ENCODE assay signal across 19 cellular contexts in genomic region chr7:158133057-158133456, GRCh38.
DNase-seq lines count a peak whose midpoint lies in the region; ATAC-seq and TF ChIP-seq lines count a peak whose summit lies in the region.
"Had no signal": no experiment of that assay in that cellular context is flagged by ENCODE, and none has a peak within 500 bp of the region (broad histone marks: within the 10 kb centered on the region; RNA-seq: fewer than 3 reads in every experiment).

No MANE protein-coding gene starts in this region.

- no TSS peak for BruUV-seq in PC-9 (replicated peaks; lab: Mats Ljungman, UMichigan)

- peaks cover 0 to 38% (median 0%) of the 10 kb centered on the region in 11 donors for H3K9me3 ChIP-seq in heart right ventricle
- H3K9me3 ChIP-seq in neuronal stem cell (replicated peaks in 1 of 2; ENCODE audit: control insufficient read depth in 2 of 2, insufficient read depth in 1 of 2, low read depth in 1 of 2, low read length in 2 of 2): peaks cover 0 to 39% of the 10 kb centered on the region in 2 donors
- H3K9me3 ChIP-seq in spleen: peaks cover 0 to 48% (median 0%) of the 10 kb centered on the region in 8 donors
- H3K9me3 ChIP-seq in suprapubic skin: peaks cover under 1% of the 10 kb centered on the region
- peaks cover 0 to 4% (median 0%) of the 10 kb centered on the region in 4 donors for H3K9me3 ChIP-seq in upper lobe of left lung
- H3K9me3 ChIP-seq in PC-9 (ENCODE audit: insufficient read depth, low read depth): peaks cover 6% of the 10 kb centered on the region; the same call in 1 of the 2 replicates

- H3K4me1 ChIP-seq in heart right ventricle (no peaks in the 10 kb centered on the region), neuronal stem cell (ENCODE audit: control insufficient read depth in 2 of 2, insufficient read depth in 1 of 2, low read depth in 1 of 2, low read length in 2 of 2) (peaks cover 0 to 6% of the 10 kb centered on the region in 2 donors), spleen (no peaks in the 10 kb centered on the region), suprapubic skin (no peaks in the 10 kb centered on the region), upper lobe of left lung (no peaks in the 10 kb centered on the region), PC-9 (replicated peaks; ENCODE audit: insufficient read depth) (no peaks in the 10 kb centered on the region)
- H3K4me1 ChIP-seq: A549, Caco-2 had no signal

- H3K9me2 ChIP-seq in PC-9 (ENCODE audit: insufficient read depth): no peaks in the 10 kb centered on the region

- DNase-seq in cardiac septum (ENCODE audit: low spot score): peak; percentile 68
- DNase-seq in heart right ventricle: no peak
- DNase-seq in neuronal stem cell (ENCODE audit: low spot score): no peak
- DNase-seq in spleen: peak; percentile 72
- peak; percentile 58 to 71 for DNase-seq in suprapubic skin (ENCODE audit: low spot score in 2 of 2)
- no peak for DNase-seq in upper lobe of left lung
- no peak for DNase-seq in PC-9
- no peak for DNase-seq in activated naive CD4-positive, alpha-beta T cell (lab: John Stamatoyannopoulos, UW)
- DNase-seq: AML-193; Caco-2; Calu3; CD4-positive, alpha-beta T cell; CD8-positive, alpha-beta T cell; DMS79 treated with DMSO at 0.1 percent for 48 hours; GF-D8 had no signal

- TF ChIP-seq EP300 in suprapubic skin (IDR thresholded peaks at IDR 0.05): no peak
- TF ChIP-seq EP300 in upper lobe of left lung (IDR thresholded peaks at IDR 0.05): no peak

- H2BK120ac ChIP-seq in neuronal stem cell (ENCODE audit: low read depth, low read length): no peak overlapping the region

- H3F3A ChIP-seq in PC-9 (ENCODE audit: insufficient read depth, low read depth): no peaks in the 10 kb centered on the region

- H3K4me3 ChIP-seq in heart right ventricle: no peak overlapping the region
- no peak overlapping the region for H3K4me3 ChIP-seq in neuronal stem cell (ENCODE audit: low read length in 2 of 2)
- H3K4me3 ChIP-seq in spleen: no peak overlapping the region
- H3K4me3 ChIP-seq in suprapubic skin: no peak overlapping the region
- H3K4me3 ChIP-seq in upper lobe of left lung: no peak overlapping the region
- no peak overlapping the region for H3K4me3 ChIP-seq in PC-9
- H3K4me3 ChIP-seq: A549; BLaER1 treated with 17β-estradiol and CSF1 and Interleukin-3, amounts not matched to agents 10 nM and 100 nM had no signal

- H3K27me3 ChIP-seq in heart right ventricle: no peaks in the 10 kb centered on the region
- peaks cover 0 to 4% (median 2%) of the 10 kb centered on the region in 3 experiments for H3K27me3 ChIP-seq in neuronal stem cell (ENCODE audit: control insufficient read depth in 3 of 3, insufficient read depth in 3 of 3, low read depth in 1 of 3, low read length in 3 of 3)
- H3K27me3 ChIP-seq in spleen (replicated peaks in 1 of 7): no peaks in the 10 kb centered on the region
- no peaks in the 10 kb centered on the region for H3K27me3 ChIP-seq in suprapubic skin
- no peaks in the 10 kb centered on the region for H3K27me3 ChIP-seq in upper lobe of left lung
- peaks cover 62% of the 10 kb centered on the region for H3K27me3 ChIP-seq in PC-9 (ENCODE audit: insufficient read depth, low read depth)
- H3K27me3 ChIP-seq: BLaER1 treated with 17β-estradiol and CSF1 and Interleukin-3, amounts not matched to agents 10 nM and 100 nM had no signal

- no peak overlapping the region for H3K14ac ChIP-seq in neuronal stem cell (ENCODE audit: low read length)

- no peak overlapping the region for H2BK15ac ChIP-seq in neuronal stem cell (ENCODE audit: low read length)

- ATAC-seq in heart right ventricle: no peak
- no peak for ATAC-seq in upper lobe of left lung (ENCODE audit: low FRiP score in 2 of 2)
- ATAC-seq: A549; CD8-positive, alpha-beta T cell had no signal

- CTCF ChIA-PET in PC-9 (lab: Charles Lee): no interaction called here

- no peak overlapping the region for H2BK12ac ChIP-seq in neuronal stem cell (ENCODE audit: low read length)

- peak overlapping the region; percentile 3 for H3K18ac ChIP-seq in neuronal stem cell (ENCODE audit: low read length)

- intact Hi-C loops in cardiac septum (cut with DNase I): no loop called here
- intact Hi-C loops in heart right ventricle (cut with DNase I): no loop called here
- intact Hi-C loops in spleen (cut with DNase I; ENCODE audit: low total_unique reads): no loop called here
- intact Hi-C loops in PC-9 (cut with micrococcal nuclease; ENCODE audit: unreplicated experiment): no loop called here

- no peaks in the 10 kb centered on the region for H3K36me3 ChIP-seq in heart right ventricle
- H3K36me3 ChIP-seq in neuronal stem cell (replicated peaks in 1 of 2; ENCODE audit: control insufficient read depth in 2 of 2, insufficient read depth in 2 of 2, low read length in 2 of 2): peaks cover 0 to 3% of the 10 kb centered on the region in 2 donors
- H3K36me3 ChIP-seq in spleen: no peaks in the 10 kb centered on the region
- no peaks in the 10 kb centered on the region for H3K36me3 ChIP-seq in suprapubic skin
- no peaks in the 10 kb centered on the region for H3K36me3 ChIP-seq in upper lobe of left lung
- H3K36me3 ChIP-seq in PC-9 (ENCODE audit: low read depth): no peaks in the 10 kb centered on the region
- H3K36me3 ChIP-seq: BLaER1 treated with 17β-estradiol and CSF1 and Interleukin-3, amounts not matched to agents 10 nM and 100 nM had no signal

- no peak overlapping the region for H2BK5ac ChIP-seq in neuronal stem cell (ENCODE audit: low read length)

- no peaks in the 10 kb centered on the region for H3K79me2 ChIP-seq in PC-9 (ENCODE audit: low read depth)

- H3K4me2 ChIP-seq in neuronal stem cell (ENCODE audit: insufficient read depth, low read length, poor library complexity, severe bottlenecking) (no peak overlapping the region), PC-9 (no peak overlapping the region)
- H3K4me2 ChIP-seq: A549; BLaER1 treated with 17β-estradiol and CSF1 and Interleukin-3, amounts not matched to agents 10 nM and 100 nM had no signal

- no peak for TF ChIP-seq CTCF in heart right ventricle (IDR thresholded peaks at IDR 0.05)
- no peak for TF ChIP-seq CTCF in spleen (IDR thresholded peaks at IDR 0.05 in 8 of 11, conservative IDR thresholded peaks at IDR 0.05 in 3 of 11)
- TF ChIP-seq CTCF in suprapubic skin (IDR thresholded peaks at IDR 0.05): no peak
- TF ChIP-seq CTCF in upper lobe of left lung (IDR thresholded peaks at IDR 0.05): no peak
- TF ChIP-seq CTCF in PC-9 (conservative IDR thresholded peaks at IDR 0.05): no peak

- H3K23ac ChIP-seq in neuronal stem cell (ENCODE audit: low read depth, low read length, poor library complexity): no peak overlapping the region

- H4K20me1 ChIP-seq in PC-9 (ENCODE audit: insufficient read depth): no peaks in the 10 kb centered on the region
- H4K20me1 ChIP-seq: BLaER1 treated with 17β-estradiol and CSF1 and Interleukin-3, amounts not matched to agents 10 nM and 100 nM had no signal

- H3K79me1 ChIP-seq in neuronal stem cell (ENCODE audit: low read depth, low read length): no peaks in the 10 kb centered on the region

- no peak overlapping the region for H4K91ac ChIP-seq in neuronal stem cell (ENCODE audit: low read depth, low read length, poor library complexity)

- no peak overlapping the region for H2AK5ac ChIP-seq in neuronal stem cell (ENCODE audit: low read depth, low read length)

- POLR2A ChIA-PET in PC-9 (lab: Charles Lee; ENCODE audit: unreplicated experiment): no interaction called here

- 94% methylated on average over 21 of the region's 21 CpGs for WGBS in heart right ventricle, 2 donors
- WGBS in neuronal stem cell (ENCODE audit: extremely low coverage in 2 of 2, insufficient read length in 2 of 2, insufficient replicate concordance in 1 of 2), 2 donors: no CpG with 5 or more reads among the region's 21 CpGs
- 90 to 96% (median 94%) methylated on average over 21 of the region's 21 CpGs for WGBS in spleen, 5 donors
- whole genome bisulfite sequencing in suprapubic skin: 93% methylated on average over 7 of the region's 21 CpGs
- WGBS in upper lobe of left lung, 2 donors: 89 to 94% methylated on average over 14 to 21 of the region's 21 CpGs

- no peak overlapping the region for H3K9ac ChIP-seq in neuronal stem cell (ENCODE audit: low read depth, low read length, poor library complexity)
- H3K9ac ChIP-seq: BLaER1 treated with 17β-estradiol and CSF1 and Interleukin-3, amounts not matched to agents 10 nM and 100 nM had no signal

- H2AFZ ChIP-seq in neuronal stem cell (ENCODE audit: low read length) (no peak overlapping the region), PC-9 (no peak overlapping the region)

- no peak overlapping the region for H4K8ac ChIP-seq in neuronal stem cell (ENCODE audit: low read depth, low read length)

- no peak overlapping the region for H3K4ac ChIP-seq in neuronal stem cell (ENCODE audit: low read length)

- H3K27ac ChIP-seq in heart right ventricle (no peak overlapping the region), neuronal stem cell (replicated peaks; ENCODE audit: low read length) (no peak overlapping the region), spleen (no peak overlapping the region), suprapubic skin (no peak overlapping the region), upper lobe of left lung (no peak overlapping the region), PC-9 (no peak overlapping the region)
- H3K27ac ChIP-seq: 22Rv1; A549; BLaER1 treated with 17β-estradiol and CSF1 and Interleukin-3, amounts not matched to agents 10 nM and 100 nM; C4-2B had no signal

- TF ChIP-seq POLR2A in spleen (IDR thresholded peaks at IDR 0.05) (no peak), suprapubic skin (IDR thresholded peaks at IDR 0.05) (no peak), upper lobe of left lung (IDR thresholded peaks at IDR 0.05) (no peak)

Comparison
In these comparisons a context has a peak if more than half of its experiments do, and no peak if none do; other contexts are left out.
1. DNase-seq: peak in cardiac septum (single experiment), spleen (single experiment) and suprapubic skin (2 of 2); none in heart right ventricle (0 of 2), neuronal stem cell (single experiment), upper lobe of left lung (0 of 2), PC-9 (0 of 2) and activated naive CD4-positive, alpha-beta T cell (0 of 4).